ENCODE assay signal across 1 cellular context in genomic region chr19:18433039-18433691, GRCh38.
TF ChIP-seq lines count a peak whose summit lies in the region.

No MANE protein-coding gene starts in this region.

TF ChIP-seq in HEK293, 187 proteins besides CTCF, POLR2A, EP300 and RAD21 (continued from another document and continues in another):
- TF ChIP-seq GLIS2 (tag by site-specific recombination; IDR thresholded peaks at IDR 0.05) = peak; percentile 93
- TF ChIP-seq ZNF132 (tag by site-specific recombination; IDR thresholded peaks at IDR 0.05; ENCODE audit: borderline replicate concordance) = no peak
- no peak for TF ChIP-seq ZSCAN23 (tag by site-specific recombination; IDR thresholded peaks at IDR 0.05)
- 0 out of 2 replicates have a peak, but pooled peaks have one; percentile 55 for TF ChIP-seq ZNF580 (tag by site-specific recombination; IDR thresholded peaks at IDR 0.05)
- no peak for TF ChIP-seq TCF7L2 (IDR thresholded peaks at IDR 0.05; ENCODE audit: borderline replicate concordance, low read depth, low read length)
- TF ChIP-seq ZNF221 (tag by site-specific recombination; IDR thresholded peaks at IDR 0.05; ENCODE audit: borderline replicate concordance) = no peak
- TF ChIP-seq ZNF629 (tag by site-specific recombination; IDR thresholded peaks at IDR 0.05) = peak; percentile 69
- TF ChIP-seq SP3 (tag by site-specific recombination; IDR thresholded peaks at IDR 0.05) = peak; percentile 79
- no peak for TF ChIP-seq ZNF274 (IDR thresholded peaks at IDR 0.05; ENCODE audit: low read length)
- TF ChIP-seq ZNF274 (tag by site-specific recombination; IDR thresholded peaks at IDR 0.05; ENCODE audit: borderline replicate concordance) = no peak
- TF ChIP-seq PRDM2 (tag by site-specific recombination; IDR thresholded peaks at IDR 0.05; ENCODE audit: borderline replicate concordance) = no peak
- TF ChIP-seq ZNF148 (tag by site-specific recombination; IDR thresholded peaks at IDR 0.05; ENCODE audit: borderline replicate concordance) = peak; percentile 76; the same call in 1 of the 2 replicates
- peak; percentile 98 for TF ChIP-seq KLF16 (tag by site-specific recombination; IDR thresholded peaks at IDR 0.05)
- no peak for TF ChIP-seq ZNF350 (tag by site-specific recombination; IDR thresholded peaks at IDR 0.05)
- no peak for TF ChIP-seq ZNF138 (tag by site-specific recombination; IDR thresholded peaks at IDR 0.05; ENCODE audit: borderline replicate concordance)
- no peak for TF ChIP-seq ZNF292 (tag by site-specific recombination; IDR thresholded peaks at IDR 0.05; ENCODE audit: borderline replicate concordance, low read depth)
- TF ChIP-seq EGR2 (tag by site-specific recombination; IDR thresholded peaks at IDR 0.05; ENCODE audit: low read depth) = peak; percentile 97
- peak; percentile 75; the same call in 1 of the 2 replicates for TF ChIP-seq ZNF600 (tag by site-specific recombination; IDR thresholded peaks at IDR 0.05)
- no peak for TF ChIP-seq ZNF529 (tag by site-specific recombination; IDR thresholded peaks at IDR 0.05; ENCODE audit: insufficient replicate concordance)
- TF ChIP-seq ZNF785 (tag by site-specific recombination; IDR thresholded peaks at IDR 0.05) = 0 out of 2 replicates have a peak, but pooled peaks have one; percentile 72
- TF ChIP-seq ZNF610 (tag by site-specific recombination; IDR thresholded peaks at IDR 0.05; ENCODE audit: borderline replicate concordance) = no peak; the same call in 1 of the 2 replicates
- no peak for TF ChIP-seq ZNF645 (tag by site-specific recombination; IDR thresholded peaks at IDR 0.05)
- TF ChIP-seq SALL2 (tag by site-specific recombination; IDR thresholded peaks at IDR 0.05; ENCODE audit: borderline replicate concordance) = no peak
- TF ChIP-seq FEZF1 (tag by site-specific recombination; IDR thresholded peaks at IDR 0.05) = no peak
- peak; percentile 93 for TF ChIP-seq YY2 (tag by site-specific recombination; IDR thresholded peaks at IDR 0.05)
- TF ChIP-seq ZNF426 (tag by site-specific recombination; IDR thresholded peaks at IDR 0.05) = no peak
- no peak for TF ChIP-seq ZNF302 (tag by site-specific recombination; IDR thresholded peaks at IDR 0.05; ENCODE audit: low read depth)
- no peak for TF ChIP-seq ZNF404 (tag by site-specific recombination; IDR thresholded peaks at IDR 0.05)
- peak; percentile 48; the same call in 1 of the 2 replicates for TF ChIP-seq OVOL3 (tag by site-specific recombination; IDR thresholded peaks at IDR 0.05)
- 0 out of 2 replicates have a peak, but pooled peaks have one; percentile 24 for TF ChIP-seq INSM2 (tag by site-specific recombination; IDR thresholded peaks at IDR 0.05)
- TF ChIP-seq ZNF416 (tag by site-specific recombination; IDR thresholded peaks at IDR 0.05) = no peak
- TF ChIP-seq ZNF449 (tag by site-specific recombination; IDR thresholded peaks at IDR 0.05) = no peak
- TF ChIP-seq ZXDB (tag by site-specific recombination; IDR thresholded peaks at IDR 0.05) = peak; percentile 98
- no peak for TF ChIP-seq ZNF596 (tag by site-specific recombination; IDR thresholded peaks at IDR 0.05)
- TF ChIP-seq ZBTB11 (tag by site-specific recombination; conservative IDR thresholded peaks at IDR 0.05; ENCODE audit: low read depth) = peak; percentile 91
- TF ChIP-seq ZNF394 (tag by site-specific recombination; IDR thresholded peaks at IDR 0.05; ENCODE audit: borderline replicate concordance) = peak; percentile 72; the same call in 1 of the 2 replicates
- no peak for TF ChIP-seq ZNF184 (tag by site-specific recombination; IDR thresholded peaks at IDR 0.05)
- TF ChIP-seq ZNF660 (tag by site-specific recombination; IDR thresholded peaks at IDR 0.05) = peak; percentile 46; the same call in 1 of the 2 replicates
- peak; percentile 61; the same call in 1 of the 2 replicates for TF ChIP-seq ZNF24 (tag by site-specific recombination; IDR thresholded peaks at IDR 0.05)
- TF ChIP-seq ZNF391 (tag by site-specific recombination; IDR thresholded peaks at IDR 0.05; ENCODE audit: borderline replicate concordance, low read depth) = peak; percentile 65; the same call in 1 of the 2 replicates
- TF ChIP-seq TRIM28 (IDR thresholded peaks at IDR 0.05; ENCODE audit: borderline replicate concordance, low read length) = no peak
- no peak for TF ChIP-seq ZNF18 (tag by site-specific recombination; IDR thresholded peaks at IDR 0.05)
- TF ChIP-seq KLF1 (tag by site-specific recombination; IDR thresholded peaks at IDR 0.05) = peak; percentile 78; the same call in 1 of the 2 replicates
- peak; percentile 69 for TF ChIP-seq ZSCAN30 (tag by site-specific recombination; IDR thresholded peaks at IDR 0.05)
- no peak for TF ChIP-seq ZNF792 (tag by site-specific recombination; IDR thresholded peaks at IDR 0.05)
- TF ChIP-seq ZBTB20 (tag by site-specific recombination; IDR thresholded peaks at IDR 0.05) = peak; percentile 77; the same call in 1 of the 2 replicates
